19 cellular contexts compared by ENCODE assay signal in genomic region chr9:5643005-5643624, GRCh38. TPM values are rescaled to one million over a fixed set of nuclear protein-coding genes. Genes with fewer than 3 reads are reported as not detected.
A peak's percentile ranks its signal among the peaks of the same experiment; 100 is the strongest.
DNase-seq lines count a peak whose midpoint lies in the region; ATAC-seq lines count a peak whose summit lies in the region.
"Had no signal": no experiment of that assay in that cellular context is flagged by ENCODE, and none has a peak within 500 bp of the region (broad histone marks: within the 10 kb centered on the region; RNA-seq: fewer than 3 reads in every experiment).

No MANE protein-coding gene starts in this region.

- CTCF ChIA-PET in T-cell (lab: Charles Lee) = no interaction called here

- no peak for DNase-seq in activated CD4-positive, CD25-positive, alpha-beta regulatory T cell (lab: John Stamatoyannopoulos, UW)
- no peak for DNase-seq in activated naive CD4-positive, alpha-beta T cell treated with anti-CD3 and anti-CD28 coated beads, Interleukin-2, amount 50 U/mL, for 72 hours (ENCODE audit: low spot score in 2 of 2)
- no peak for DNase-seq in activated naive CD4-positive, alpha-beta T cell treated with anti-CD3 and anti-CD28 coated beads, Interleukin-2, amount 50 U/mL, for 16 hours
- peak; percentile 62 for DNase-seq in iris pigment epithelial cell (ENCODE audit: low read depth)
- DNase-seq in T-cell = no peak
- no peak for DNase-seq in EL
- DNase-seq: 8988T; BE2C; CD4-positive, alpha-beta T cell; H9; NCI-H1417 treated with DMSO at 0.1 percent for 48 hours; NCI-H1930; NCI-H2171; NCI-H446; NCI-H748 treated with DMSO at 0.1 percent for 48 hours; RPMI8226; SIG-M5 had no signal

- peaks cover 38 to 55% (median 55%) of the 10 kb centered on the region in 3 donors for H3K4me1 Mint-ChIP-seq in T-cell

- H3K9me3 Mint-ChIP-seq in activated naive CD4-positive, alpha-beta T cell treated with anti-CD3 and anti-CD28 coated beads, Interleukin-2, amount 50 U/mL, for 72 hours = peaks cover 15 to 44% of the 10 kb centered on the region in 2 donors
- H3K9me3 Mint-ChIP-seq in T-cell = peaks cover 11 to 43% (median 25%) of the 10 kb centered on the region in 3 donors

- H3K27ac Mint-ChIP-seq in activated naive CD4-positive, alpha-beta T cell treated with anti-CD3 and anti-CD28 coated beads, Interleukin-2, amount 50 U/mL, for 72 hours = peak overlapping the region in 1 of 2 donors; percentile 87
- no peak overlapping the region for H3K27ac Mint-ChIP-seq in T-cell
- H3K27ac Mint-ChIP-seq: CD4-positive, alpha-beta T cell; H9 had no signal

- no peak overlapping the region for H3K4me3 Mint-ChIP-seq in T-cell
- H3K4me3 Mint-ChIP-seq: CD4-positive, alpha-beta T cell; H9 had no signal

- no peaks in the 10 kb centered on the region for H3K27me3 Mint-ChIP-seq in T-cell
- H3K27me3 Mint-ChIP-seq: CD4-positive, alpha-beta T cell had no signal

- POLR2A ChIA-PET in T-cell (lab: Charles Lee) = no interaction called here

- ATAC-seq in activated CD4-positive, CD25-positive, alpha-beta regulatory T cell treated with anti-CD3 and anti-CD28 coated beads, Interleukin-2, amount 50 U/mL, for 24 hours = peak; percentile 68 to 83
- peak; percentile 59 to 86 for ATAC-seq in activated naive CD4-positive, alpha-beta T cell treated with anti-CD3 and anti-CD28 coated beads, Interleukin-2, amount 50 U/mL, for 72 hours
- ATAC-seq in T-cell (replicated peaks in 1 of 4) (no peak), HG03439 (IDR thresholded peaks at IDR 0.05; ENCODE audit: unreplicated experiment) (no peak)

- peaks cover 17 to 59% of the 10 kb centered on the region in 2 donors for H3K36me3 Mint-ChIP-seq in activated naive CD4-positive, alpha-beta T cell treated with anti-CD3 and anti-CD28 coated beads, Interleukin-2, amount 50 U/mL, for 72 hours
- H3K36me3 Mint-ChIP-seq in T-cell = peaks cover 56% of the 10 kb centered on the region

RNA-seq across cellular contexts. Expression of gene RIC1, which starts 14.2 kb away (rescaled TPM):
- 10 to 100 TPM; 25.6 to 26.7 TPM for total RNA-seq in activated naive CD4-positive, alpha-beta T cell treated with anti-CD3 and anti-CD28 coated beads, Interleukin-2, amount 50 U/mL, for 72 hours
- total RNA-seq in T-cell = 10 to 100 TPM; 22.2 to 29.9 (median 22.9) TPM

Comparison
In these comparisons a context has a peak if more than half of its experiments do, and no peak if none do; other contexts are left out.
1. ATAC-seq: peak in activated CD4-positive, CD25-positive, alpha-beta regulatory T cell treated with anti-CD3 and anti-CD28 coated beads, Interleukin-2, amount 50 U/mL, for 24 hours (2 of 2) and activated naive CD4-positive, alpha-beta T cell treated with anti-CD3 and anti-CD28 coated beads, Interleukin-2, amount 50 U/mL, for 72 hours (2 of 2); none in T-cell (0 of 4) and HG03439 (single experiment).